15 cellular contexts compared by ENCODE assay signal in genomic region chr13:108195146-108195545, GRCh38.
"Had no signal": no experiment of that assay in that cellular context is flagged by ENCODE, and none has a peak within 500 bp of the region (broad histone marks: within the 10 kb centered on the region; RNA-seq: fewer than 3 reads in every experiment).

No MANE protein-coding gene starts in this region.

- H3K36me3 ChIP-seq: cardiac muscle cell, colonic mucosa, right lobe of liver, suprapubic skin had no signal

- H3K27me3 Mint-ChIP-seq: progenitor cell of endocrine pancreas had no signal

- H3K4me3 Mint-ChIP-seq: activated CD4-positive, alpha-beta memory T cell treated with anti-CD3 and anti-CD28 coated beads for 36 hours; activated T-cell treated with anti-CD3 and anti-CD28 coated beads, Interleukin-2, amount 50 U/mL, for 4 hours; natural killer cell had no signal

- H3K27ac Mint-ChIP-seq: activated CD4-positive, alpha-beta memory T cell treated with anti-CD3 and anti-CD28 coated beads for 36 hours; activated naive CD4-positive, alpha-beta T cell treated with anti-CD3 and anti-CD28 coated beads, Interleukin-2, amount 50 U/mL, for 72 hours; natural killer cell; progenitor cell of endocrine pancreas had no signal

- H3K9me3 ChIP-seq: colonic mucosa, right lobe of liver had no signal

- ATAC-seq: activated naive CD4-positive, alpha-beta T cell treated with anti-CD3 and anti-CD28 coated beads, Interleukin-2, amount 50 U/mL, for 72 hours; activated T-cell treated with anti-CD3 and anti-CD28 coated beads, Interleukin-2, amount 50 U/mL, for 4 hours; natural killer cell; right lobe of liver had no signal

- H3K36me3 Mint-ChIP-seq: natural killer cell had no signal

- H3K4me1 Mint-ChIP-seq: natural killer cell had no signal

- H3K4me3 ChIP-seq: cardiac muscle cell, colonic mucosa, right lobe of liver, suprapubic skin had no signal

- H3K4me1 ChIP-seq: colonic mucosa, right lobe of liver, suprapubic skin had no signal

- H3K27me3 ChIP-seq: cardiac muscle cell, colonic mucosa, right lobe of liver, suprapubic skin had no signal

- DNase-seq: activated CD4-positive, alpha-beta memory T cell treated with anti-CD3 and anti-CD28 coated beads for 36 hours; activated effector memory CD4-positive, alpha-beta T cell treated with anti-CD3 and anti-CD28 coated beads, Interleukin-2, amount 50 U/mL, for 16 hours; activated T-cell treated with anti-CD3 and anti-CD28 coated beads, Interleukin-2, amount 50 U/mL, for 4 hours; anterior cingulate cortex; colonic mucosa; natural killer cell; nucleus accumbens; right lobe of liver; stimulated activated CD4-positive, alpha-beta T cell treated with anti-CD3 and anti-CD28 coated beads, Interleukin-2, amount 100 ng/mL, for 24 hours; stimulated activated naive CD4-positive, alpha-beta T cell; T-helper 9 cell had no signal

- H3K27ac ChIP-seq: cardiac muscle cell, colonic mucosa, right lobe of liver, suprapubic skin had no signal
